ENCODE assay signal across 10 cellular contexts in genomic region chr20:49028684-49029083, GRCh38. TPM values are rescaled to one million over a fixed set of nuclear protein-coding genes. Genes with fewer than 3 reads are reported as not detected.
DNase-seq lines count a peak whose midpoint lies in the region; ATAC-seq and TF ChIP-seq lines count a peak whose summit lies in the region.
"Had no signal": no experiment of that assay in that cellular context is flagged by ENCODE, and none has a peak within 500 bp of the region (broad histone marks: within the 10 kb centered on the region; RNA-seq: fewer than 3 reads in every experiment).

No MANE protein-coding gene starts in this region.

- H3K4me1 Mint-ChIP-seq in MCF 10A (ENCODE audit: insufficient read depth, unreplicated experiment) (no peaks in the 10 kb centered on the region), type B pancreatic cell (ENCODE audit: unreplicated experiment) (no peaks in the 10 kb centered on the region)

- peaks cover 93% of the 10 kb centered on the region for H3K36me3 Mint-ChIP-seq in MCF 10A (ENCODE audit: insufficient read depth, unreplicated experiment)
- peaks cover 20% of the 10 kb centered on the region for H3K36me3 Mint-ChIP-seq in type B pancreatic cell

- no peak overlapping the region for H3K27ac ChIP-seq in breast epithelium
- H3K27ac ChIP-seq in esophagus squamous epithelium: peak overlapping the region in 3 of 4 donors; percentile 23 to 29 (median 23)
- H3K27ac ChIP-seq in upper lobe of left lung: no peak overlapping the region
- H3K27ac ChIP-seq: pancreas had no signal

- no peaks in the 10 kb centered on the region for H3K9me3 ChIP-seq in breast epithelium
- H3K9me3 ChIP-seq in esophagus squamous epithelium: no peaks in the 10 kb centered on the region
- no peaks in the 10 kb centered on the region for H3K9me3 ChIP-seq in upper lobe of left lung
- H3K9me3 ChIP-seq: pancreas had no signal

- CTCF ChIA-PET in MCF 10A (lab: Yijun Ruan, JAX): interaction anchor here (0.6 to 1.7 kb wide), 7 partner anchors 10 to 186 kb away, joined by 3 to 6 read pairs (median 4); no protein-coding TSS in a partner anchor

- H3K4me1 ChIP-seq in breast epithelium: no peaks in the 10 kb centered on the region
- no peaks in the 10 kb centered on the region for H3K4me1 ChIP-seq in esophagus squamous epithelium
- H3K4me1 ChIP-seq in upper lobe of left lung: no peaks in the 10 kb centered on the region
- H3K4me1 ChIP-seq: pancreas had no signal

- H3K27ac Mint-ChIP-seq in MCF 10A (ENCODE audit: low read depth, unreplicated experiment): no peak overlapping the region
- H3K27ac Mint-ChIP-seq in type B pancreatic cell: peak overlapping the region; percentile 55

- H3K9me3 Mint-ChIP-seq in MCF 10A (ENCODE audit: unreplicated experiment) (no peaks in the 10 kb centered on the region), type B pancreatic cell (no peaks in the 10 kb centered on the region)

- TF ChIP-seq CTCF in MCF 10A (IDR thresholded peaks at IDR 0.05; ENCODE audit: unreplicated experiment): peak; percentile 13
- no peak for TF ChIP-seq CTCF in breast epithelium (IDR thresholded peaks at IDR 0.05)
- TF ChIP-seq CTCF in esophagus squamous epithelium (IDR thresholded peaks at IDR 0.05): peak in 1 of 6 experiments; percentile 28
- peak; percentile 65 for TF ChIP-seq CTCF in type B pancreatic cell (conservative IDR thresholded peaks at IDR 0.05)
- no peak for TF ChIP-seq CTCF in upper lobe of left lung (IDR thresholded peaks at IDR 0.05)

- BruUV-seq in MCF 10A (replicated peaks; lab: Mats Ljungman, UMichigan): no TSS peak

- H3K27me3 ChIP-seq in breast epithelium: no peaks in the 10 kb centered on the region
- H3K27me3 ChIP-seq in esophagus squamous epithelium: no peaks in the 10 kb centered on the region
- H3K27me3 ChIP-seq in upper lobe of left lung: no peaks in the 10 kb centered on the region
- H3K27me3 ChIP-seq: pancreas had no signal

- H3K27me3 Mint-ChIP-seq in MCF 10A (ENCODE audit: insufficient read depth, unreplicated experiment) (no peaks in the 10 kb centered on the region), type B pancreatic cell (no peaks in the 10 kb centered on the region)

- ATAC-seq in HG02678 (IDR thresholded peaks at IDR 0.05; ENCODE audit: unreplicated experiment) (no peak), upper lobe of left lung (ENCODE audit: low FRiP score in 2 of 2) (no peak), HG03108 (IDR thresholded peaks at IDR 0.05; ENCODE audit: unreplicated experiment) (no peak)

- peak; percentile 20 for DNase-seq in MCF 10A (ENCODE audit: unreplicated experiment)
- DNase-seq in breast epithelium (ENCODE audit: low spot score in 2 of 2): no peak
- DNase-seq in OCI-M1 (lab: John Stamatoyannopoulos, UW): peak; percentile 42
- DNase-seq in esophagus squamous epithelium (lab: John Stamatoyannopoulos, UW): no peak
- DNase-seq in type B pancreatic cell (ENCODE audit: extremely low spot score, unreplicated experiment): no peak
- DNase-seq in upper lobe of left lung: no peak
- DNase-seq: Calu3, pancreas had no signal

- WGBS in esophagus squamous epithelium, 2 donors: 77 to 85% methylated on average over 2 of the region's 2 CpGs
- 66 to 84% methylated on average over 2 of the region's 2 CpGs for WGBS in upper lobe of left lung, 2 donors

- POLR2A ChIA-PET in MCF 10A (lab: Yijun Ruan, JAX): interaction anchor here (0.8 to 3.4 kb wide), 3 partner anchors 18 to 28 kb away, joined by 3 to 11 read pairs (median 6); partner anchors contain the start of gene CSE1L

- H3K36me3 ChIP-seq in breast epithelium (no peaks in the 10 kb centered on the region), esophagus squamous epithelium (peaks cover 15 to 99% (median 36%) of the 10 kb centered on the region in 3 donors), upper lobe of left lung (peaks cover 34 to 92% (median 63%) of the 10 kb centered on the region in 4 donors)

- no peak for TF ChIP-seq POLR2A in breast epithelium (IDR thresholded peaks at IDR 0.05)
- no peak for TF ChIP-seq POLR2A in esophagus squamous epithelium (IDR thresholded peaks at IDR 0.05)
- TF ChIP-seq POLR2A in upper lobe of left lung (IDR thresholded peaks at IDR 0.05): no peak

- no peak for TF ChIP-seq EP300 in upper lobe of left lung (IDR thresholded peaks at IDR 0.05)

- H3K4me3 Mint-ChIP-seq in MCF 10A (ENCODE audit: unreplicated experiment) (no peak overlapping the region), type B pancreatic cell (no peak overlapping the region)

- H3K4me3 ChIP-seq in breast epithelium: no peak overlapping the region
- no peak overlapping the region for H3K4me3 ChIP-seq in esophagus squamous epithelium
- H3K4me3 ChIP-seq in upper lobe of left lung: no peak overlapping the region
- H3K4me3 ChIP-seq: pancreas had no signal

- intact Hi-C loops in MCF 10A (cut with micrococcal nuclease): no loop called here
- intact Hi-C loops in breast epithelium (cut with DNase I; ENCODE audit: low total_unique reads): no loop called here
- intact Hi-C loops in esophagus squamous epithelium (cut with DNase I): no loop called here

RNA-seq across cellular contexts. Expression of gene CSE1L, which starts 17.4 kb away (rescaled TPM):
- total RNA-seq in MCF 10A (2022) (65.2 and 101 TPM in 2 replicates), breast epithelium (10 to 100 TPM; 33.3 to 61.6 (median 48.5) TPM), esophagus squamous epithelium (10 to 100 TPM; 32.8 to 88.9 (median 70.1) TPM), type B pancreatic cell (ENCODE audit: low replicate concordance) (78.1 and 111 TPM in 2 replicates), upper lobe of left lung (10 to 100 TPM; 10.4 to 40.4 (median 27.2) TPM)

Comparison
In these comparisons a context has a peak if more than half of its experiments do, and no peak if none do; other contexts are left out.
1. DNase-seq: peak in MCF 10A (single experiment) and OCI-M1 (single experiment); none in breast epithelium (0 of 2), esophagus squamous epithelium (single experiment), type B pancreatic cell (single experiment) and upper lobe of left lung (0 of 2).
2. CTCF ChIP-seq: peak in MCF 10A (single experiment) and type B pancreatic cell (single experiment); none in breast epithelium (0 of 3) and upper lobe of left lung (0 of 6).
3. H3K27ac ChIP-seq: peak in esophagus squamous epithelium (3 of 4); none in breast epithelium (0 of 2) and upper lobe of left lung (0 of 4).